Comparison of ENCODE assay signal across 1 cellular context in genomic region chr3:62119139-62119538, GRCh38.
TF ChIP-seq lines count a peak whose summit lies in the region.

No MANE protein-coding gene starts in this region.

TF ChIP-seq in WTC11, 78 proteins besides CTCF, POLR2A, EP300 and RAD21 (continued from another document):
- no peak for TF ChIP-seq PRDM15 (CRISPR knock-in tag; IDR thresholded peaks at IDR 0.05)
- TF ChIP-seq E2F5 (CRISPR knock-in tag; IDR thresholded peaks at IDR 0.05) = no peak
- TF ChIP-seq MXD4 (CRISPR knock-in tag; IDR thresholded peaks at IDR 0.05; ENCODE audit: borderline replicate concordance) = no peak
- no peak for TF ChIP-seq ESRRA (CRISPR knock-in tag; IDR thresholded peaks at IDR 0.05; ENCODE audit: borderline replicate concordance)
- TF ChIP-seq ELF4 (CRISPR knock-in tag; IDR thresholded peaks at IDR 0.05; ENCODE audit: low read depth) = no peak
- no peak for TF ChIP-seq ZNF416 (CRISPR knock-in tag; IDR thresholded peaks at IDR 0.05)
